ENCODE assay signal across 22 cellular contexts in genomic region chr11:94928146-94928995, GRCh38. TPM values are rescaled to one million over a fixed set of nuclear protein-coding genes. Genes with fewer than 3 reads are reported as not detected.
DNase-seq lines count a peak whose midpoint lies in the region; ATAC-seq, FAIRE-seq and TF ChIP-seq lines count a peak whose summit lies in the region.
"Had no signal": no experiment of that assay in that cellular context is flagged by ENCODE, and none has a peak within 500 bp of the region (broad histone marks: within the 10 kb centered on the region; RNA-seq: fewer than 3 reads in every experiment).

No MANE protein-coding gene starts in this region.

- H3K27ac Mint-ChIP-seq in astrocyte (ENCODE audit: unreplicated experiment), result no peak overlapping the region
- H3K27ac Mint-ChIP-seq: dendritic cell treated with granulocyte-macrophage colony-stimulating factor and Interleukin-4, amounts not matched to agents 40 ng/mL and 50 ng/mL, for 4 days; IgD-negative memory B cell had no signal

- peak overlapping the region; percentile 83 to 87 for H3K27ac ChIP-seq in SK-N-SH (ENCODE audit: low read depth in 2 of 2, low read length in 1 of 2)
- H3K27ac ChIP-seq in astrocyte (ENCODE audit: low read depth, low read length), result no peak overlapping the region
- peak overlapping the region; percentile 90 for H3K27ac ChIP-seq in mesenchymal stem cell (ENCODE audit: low read length, poor library complexity, severe bottlenecking)
- H3K27ac ChIP-seq in tibial artery, result peak overlapping the region; percentile 60 to 69
- H3K27ac ChIP-seq: 22Rv1 had no signal

- no peaks in the 10 kb centered on the region for H4K20me1 ChIP-seq in SK-N-SH (ENCODE audit: insufficient read depth)
- no peaks in the 10 kb centered on the region for H4K20me1 ChIP-seq in astrocyte (ENCODE audit: insufficient read depth, low read length)

- H2BK5ac ChIP-seq in mesenchymal stem cell (ENCODE audit: low read depth, low read length, poor library complexity, severe bottlenecking), result no peak overlapping the region

- H2BK120ac ChIP-seq in mesenchymal stem cell (ENCODE audit: low read depth, low read length), result peak overlapping the region; percentile 99

- H3K4me1 Mint-ChIP-seq in astrocyte (ENCODE audit: low read depth, unreplicated experiment), result peaks cover 24% of the 10 kb centered on the region

- DNase-seq in SK-N-SH, result no peak
- DNase-seq in astrocyte (ENCODE audit: low read depth), result peak; percentile 39
- DNase-seq in mesenchymal stem cell, result peak; percentile 52
- no peak for DNase-seq in tibial artery
- DNase-seq in NAMALWA (ENCODE audit: low spot score), result no peak
- DNase-seq in sciatic nerve (ENCODE audit: low spot score), result no peak
- DNase-seq: activated T-cell treated with anti-CD3 and anti-CD28 coated beads, Interleukin-2, amount 50 U/mL, for 4 hours; CD8-positive, alpha-beta memory T cell; mucosa of descending colon; NCI-H146; NCI-H446; psoas muscle; stimulated activated CD4-positive, alpha-beta T cell treated with anti-CD3 and anti-CD28 coated beads, Interleukin-1b, Interleukin-23, amount 100 ng/mL, for 48 hours; stimulated activated CD8-positive, alpha-beta memory T cell treated with anti-CD3 and anti-CD28 coated beads, Interleukin-4, amount 100 ng/mL, for 48 hours; T-helper 1 cell had no signal

- ATAC-seq in SK-N-SH treated with all-trans-retinoic acid at 6 μM for 48 hours, result no peak
- ATAC-seq in sciatic nerve, result no peak
- ATAC-seq in GM18498 (IDR thresholded peaks at IDR 0.05; ENCODE audit: unreplicated experiment), result no peak
- ATAC-seq: activated CD4-positive, CD25-positive, alpha-beta regulatory T cell treated with anti-CD3 and anti-CD28 coated beads, Interleukin-2, amount 50 U/mL, for 24 hours; activated T-cell treated with anti-CD3 and anti-CD28 coated beads, Interleukin-2, amount 50 U/mL, for 4 hours; mucosa of descending colon; psoas muscle had no signal

- no peaks in the 10 kb centered on the region for H3K9me2 ChIP-seq in SK-N-SH

- H3K36me3 ChIP-seq in SK-N-SH (replicated peaks in 1 of 2; ENCODE audit: control insufficient read depth in 1 of 2, insufficient read depth in 2 of 2, low read length in 1 of 2) (no peaks in the 10 kb centered on the region), astrocyte (ENCODE audit: insufficient read depth, low read length) (no peaks in the 10 kb centered on the region), mesenchymal stem cell (ENCODE audit: control insufficient read depth in 1 of 2, insufficient read depth in 2 of 2, low read depth in 1 of 2, low read length in 2 of 2) (no peaks in the 10 kb centered on the region), tibial artery (no peaks in the 10 kb centered on the region)

- no peak overlapping the region for H3K14ac ChIP-seq in mesenchymal stem cell (ENCODE audit: low read length in 2 of 2)

- peak overlapping the region; percentile 94 to 95 for H3K4ac ChIP-seq in mesenchymal stem cell (ENCODE audit: low read depth in 1 of 2, low read length in 2 of 2)

- H3K18ac ChIP-seq in mesenchymal stem cell (ENCODE audit: low read depth in 1 of 2, low read length in 2 of 2), result peak overlapping the region; percentile 93 to 99

- H3K79me2 ChIP-seq in SK-N-SH (ENCODE audit: insufficient read depth) (no peaks in the 10 kb centered on the region), astrocyte (ENCODE audit: insufficient read depth, low read length) (no peaks in the 10 kb centered on the region)

- H3K9ac ChIP-seq in SK-N-SH (no peak overlapping the region), astrocyte (ENCODE audit: low read length) (no peak overlapping the region), mesenchymal stem cell (ENCODE audit: low read length) (no peak overlapping the region)

- H2BK15ac ChIP-seq in mesenchymal stem cell (ENCODE audit: low read depth, poor library complexity, severe bottlenecking), result peak overlapping the region; percentile 70

- WGBS in SK-N-SH (ENCODE audit: low lambda C conversion rate), result 84% methylated on average over 1 of the region's 1 CpG
- WGBS in mesenchymal stem cell, result 97% methylated on average over 1 of the region's 1 CpG

- TF ChIP-seq RAD21 in SK-N-SH (IDR thresholded peaks at IDR 0.05; ENCODE audit: low read length), result no peak

- peak; percentile 23 for FAIRE-seq in astrocyte (lab: Jason Lieb, UNC)
- FAIRE-seq: H1 had no signal

- H3K79me1 ChIP-seq in mesenchymal stem cell (replicated peaks; ENCODE audit: low read length, poor library complexity, severe bottlenecking), result peaks cover 3% of the 10 kb centered on the region

- H3K36me3 Mint-ChIP-seq in astrocyte (ENCODE audit: low read depth, unreplicated experiment), result peaks cover 7% of the 10 kb centered on the region
- H3K36me3 Mint-ChIP-seq: IgD-negative memory B cell had no signal

- no peaks in the 10 kb centered on the region for H3K9me3 ChIP-seq in SK-N-SH
- no peaks in the 10 kb centered on the region for H3K9me3 ChIP-seq in astrocyte (ENCODE audit: insufficient read depth, low read depth, low read length)
- no peaks in the 10 kb centered on the region for H3K9me3 ChIP-seq in mesenchymal stem cell (ENCODE audit: control insufficient read depth, low read length)
- H3K9me3 ChIP-seq in tibial artery, result no peaks in the 10 kb centered on the region
- H3K9me3 ChIP-seq: mucosa of descending colon, psoas muscle had no signal

- H4K91ac ChIP-seq in mesenchymal stem cell (ENCODE audit: low read length), result peak overlapping the region; percentile 73

- H3K4me3 ChIP-seq in SK-N-SH (ENCODE audit: low read depth in 2 of 2, low read length in 1 of 2) (no peak overlapping the region), astrocyte (ENCODE audit: insufficient read depth, low read depth, low read length) (no peak overlapping the region), mesenchymal stem cell (ENCODE audit: insufficient read depth in 1 of 2, low read depth in 1 of 2, low read length in 2 of 2) (no peak overlapping the region), tibial artery (no peak overlapping the region)
- H3K4me3 ChIP-seq: mucosa of descending colon, psoas muscle had no signal

- H3K27me3 Mint-ChIP-seq in astrocyte (ENCODE audit: low read depth, unreplicated experiment), result peaks cover 5% of the 10 kb centered on the region
- H3K27me3 Mint-ChIP-seq: dendritic cell treated with granulocyte-macrophage colony-stimulating factor and Interleukin-4, amounts not matched to agents 40 ng/mL and 50 ng/mL, for 4 days had no signal

- H3K23ac ChIP-seq in mesenchymal stem cell (ENCODE audit: low read length in 2 of 2), result no peak overlapping the region

- H3K9me3 Mint-ChIP-seq in astrocyte (ENCODE audit: unreplicated experiment), result peaks cover 13% of the 10 kb centered on the region
- H3K9me3 Mint-ChIP-seq: dendritic cell treated with granulocyte-macrophage colony-stimulating factor and Interleukin-4, amounts not matched to agents 40 ng/mL and 50 ng/mL, for 4 days had no signal

- H2BK12ac ChIP-seq in mesenchymal stem cell (ENCODE audit: low read length in 2 of 2), result peak overlapping the region; percentile 87 to 99

- no peaks in the 10 kb centered on the region for H3K27me3 ChIP-seq in SK-N-SH (ENCODE audit: insufficient read depth)
- H3K27me3 ChIP-seq in astrocyte (ENCODE audit: insufficient read depth, low read length), result no peaks in the 10 kb centered on the region
- no peaks in the 10 kb centered on the region for H3K27me3 ChIP-seq in mesenchymal stem cell (ENCODE audit: control insufficient read depth in 1 of 2, insufficient read depth in 1 of 2, low read length in 2 of 2)
- H3K27me3 ChIP-seq in tibial artery, result no peaks in the 10 kb centered on the region

- TF ChIP-seq EP300 in SK-N-SH (IDR thresholded peaks at IDR 0.05; ENCODE audit: borderline replicate concordance in 1 of 2, low read depth in 1 of 2, low read length in 1 of 2), result no peak

- H3K4me3 Mint-ChIP-seq in astrocyte (ENCODE audit: unreplicated experiment), result no peak overlapping the region
- H3K4me3 Mint-ChIP-seq: activated T-cell treated with anti-CD3 and anti-CD28 coated beads, Interleukin-2, amount 50 U/mL, for 4 hours; CD8-positive, alpha-beta memory T cell; dendritic cell treated with granulocyte-macrophage colony-stimulating factor and Interleukin-4, amounts not matched to agents 40 ng/mL and 50 ng/mL, for 4 days; IgD-negative memory B cell had no signal

- peak overlapping the region; percentile 94 for H2AK5ac ChIP-seq in mesenchymal stem cell (ENCODE audit: low read length, severe bottlenecking)

- peaks cover 35% of the 10 kb centered on the region for H3F3A ChIP-seq in SK-N-SH (replicated peaks; ENCODE audit: insufficient read depth)

- H2AFZ ChIP-seq in SK-N-SH (ENCODE audit: low read depth) (no peak overlapping the region), astrocyte (ENCODE audit: low read depth, low read length) (no peak overlapping the region), mesenchymal stem cell (ENCODE audit: low read depth, low read length) (no peak overlapping the region)

- H4K8ac ChIP-seq in mesenchymal stem cell (ENCODE audit: low read length), result peak overlapping the region; percentile 54

- H3K4me1 ChIP-seq in SK-N-SH (ENCODE audit: control insufficient read depth in 1 of 2, insufficient read depth in 2 of 2, low read depth in 1 of 2, low read length in 1 of 2), result peaks cover 28 to 45% of the 10 kb centered on the region in 2 experiments
- peaks cover 43% of the 10 kb centered on the region for H3K4me1 ChIP-seq in astrocyte (ENCODE audit: insufficient read depth, low read length)
- H3K4me1 ChIP-seq in mesenchymal stem cell (ENCODE audit: control insufficient read depth, insufficient read depth, low read depth, low read length), result peaks cover 17% of the 10 kb centered on the region
- H3K4me1 ChIP-seq in tibial artery, result peaks cover 0 to 38% (median 31%) of the 10 kb centered on the region in 4 donors

- POLR2A ChIA-PET in SK-N-SH (lab: Yijun Ruan, JAX), result no interaction called here

- intact Hi-C loops in tibial artery (cut with DNase I; ENCODE audit: low total_unique reads), result no loop called here
- intact Hi-C loops in sciatic nerve (cut with DNase I), result no loop called here

- CTCF ChIA-PET in SK-N-SH (lab: Yijun Ruan, JAX), result interaction anchor here (1.2 to 1.7 kb wide), 3 partner anchors 31 to 305 kb away, joined by 3 to 4 read pairs (median 4); no protein-coding TSS in a partner anchor

- TF ChIP-seq CTCF in SK-N-SH (IDR thresholded peaks at IDR 0.05) (no peak), astrocyte (IDR thresholded peaks at IDR 0.05; ENCODE audit: insufficient read depth, low read depth, low read length) (no peak), tibial artery (IDR thresholded peaks at IDR 0.05) (no peak)

- H3K4me2 ChIP-seq in SK-N-SH, result peak overlapping the region; percentile 46
- H3K4me2 ChIP-seq in astrocyte (ENCODE audit: low read length), result no peak overlapping the region
- no peak overlapping the region for H3K4me2 ChIP-seq in mesenchymal stem cell (ENCODE audit: low read length, poor library complexity, severe bottlenecking)

RNA-seq across cellular contexts. Expression of gene CWC15, which starts 45.0 kb away (rescaled TPM):
- polyA plus RNA-seq in SK-N-SH (2012; rRNA removed), result 27.0 and 33.5 TPM in 2 replicates
- 36.1 and 44.8 TPM in 2 replicates for polyA plus RNA-seq in SK-N-SH (2012; cell fraction: cytosol; rRNA removed)
- polyA plus RNA-seq in SK-N-SH (2012; cell fraction: nucleus; rRNA removed), result 15.6 and 31.9 TPM in 2 replicates
- 53.5 and 59.2 TPM in 2 replicates for total RNA-seq in astrocyte
- polyA plus RNA-seq in mesenchymal stem cell (2013, experiment 1 of 2), result 113 TPM
- polyA plus RNA-seq in mesenchymal stem cell (2013, experiment 2 of 2), result 117 TPM
- 78.8 TPM for total RNA-seq in sciatic nerve

RNA-seq across cellular contexts. Expression of gene KDM4D, which starts 45.1 kb away (rescaled TPM):
- polyA plus RNA-seq in SK-N-SH (2012; rRNA removed), result 1.1 and 1.2 TPM in 2 replicates
- polyA plus RNA-seq in SK-N-SH (2012; cell fraction: cytosol; rRNA removed), result 0.80 and 0.97 TPM in 2 replicates
- polyA plus RNA-seq in SK-N-SH (2012; cell fraction: nucleus; rRNA removed), result 0.75 and 0.89 TPM in 2 replicates
- total RNA-seq in astrocyte, result 0.72 and 0.93 TPM in 2 replicates
- polyA plus RNA-seq in mesenchymal stem cell (2013, experiment 1 of 2), result 0.40 TPM
- 0.41 TPM for polyA plus RNA-seq in mesenchymal stem cell (2013, experiment 2 of 2)
- total RNA-seq in sciatic nerve, result 0.80 TPM

Comparison
In these comparisons a context has a peak if more than half of its experiments do, and no peak if none do; other contexts are left out.
1. DNase-seq: peak in astrocyte (single experiment) and mesenchymal stem cell (single experiment); none in SK-N-SH (single experiment), tibial artery (0 of 2), NAMALWA (single experiment) and sciatic nerve (single experiment).